ENCODE assay signal across 8 cellular contexts in genomic region chr16:55703003-55704001, GRCh38. TPM values are rescaled to one million over a fixed set of nuclear protein-coding genes. Genes with fewer than 3 reads are reported as not detected.
DNase-seq lines count a peak whose midpoint lies in the region; ATAC-seq and TF ChIP-seq lines count a peak whose summit lies in the region.

No MANE protein-coding gene starts in this region.

- no peaks in the 10 kb centered on the region for H3K36me3 Mint-ChIP-seq in brain

- peak; percentile 68 for DNase-seq in AG08395 (ENCODE audit: low spot score)
- DNase-seq in GM04504 (ENCODE audit: low read depth) = peak; percentile 21
- peak; percentile 57 for DNase-seq in NCI-H2227 (lab: John Stamatoyannopoulos, UW; ENCODE audit: unreplicated experiment)
- DNase-seq in left kidney (ENCODE audit: low read depth, low spot score) = peak; percentile 75
- no peak for DNase-seq in T1000 (lab: John Stamatoyannopoulos, UW)

- no peaks in the 10 kb centered on the region for H3K9me3 Mint-ChIP-seq in brain

- H3K4me1 Mint-ChIP-seq in brain = peaks cover 15% of the 10 kb centered on the region

- ATAC-seq in HG03097 (IDR thresholded peaks at IDR 0.05; ENCODE audit: low FRiP score, unreplicated experiment) = no peak
- ATAC-seq in HG02973 (IDR thresholded peaks at IDR 0.05; ENCODE audit: unreplicated experiment) = no peak

- peaks cover 35% of the 10 kb centered on the region for H3K27me3 Mint-ChIP-seq in brain

- H3K4me3 Mint-ChIP-seq in brain = no peak overlapping the region

- no peak overlapping the region for H3K27ac Mint-ChIP-seq in brain

- TF ChIP-seq CTCF in brain (conservative IDR thresholded peaks at IDR 0.05) = peak; percentile 81 to 87

RNA-seq across cellular contexts. Expression of gene SLC6A2, which starts 47.5 kb away (rescaled TPM):
- not detected for polyA plus RNA-seq in brain (ENCODE audit: insufficient read depth, low read depth, low replicate concordance)
